1 cellular context compared by ENCODE assay signal in the genomic region with DNA sequence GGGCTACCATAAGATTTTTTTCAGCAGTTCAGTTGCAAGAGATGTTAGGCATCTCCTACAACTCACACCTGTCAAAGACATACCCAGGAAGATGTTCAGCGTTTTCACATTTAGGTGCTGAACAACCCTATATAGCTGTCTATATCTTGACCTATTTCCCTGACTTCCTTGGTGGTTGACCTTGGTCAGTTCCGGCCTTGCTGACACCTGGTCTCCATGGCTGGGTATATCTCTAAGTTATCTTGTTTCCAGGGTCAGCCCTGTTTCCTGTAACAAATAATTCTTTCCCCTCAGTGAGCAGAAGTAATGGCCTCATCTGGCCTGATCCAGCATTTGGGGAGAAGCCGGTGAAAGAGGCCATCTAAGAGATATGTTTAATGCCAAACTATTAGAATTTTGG.
TF ChIP-seq lines count a peak whose summit lies in the region.

No MANE protein-coding gene starts in this region.

TF ChIP-seq in K562, 482 proteins besides CTCF, POLR2A, EP300 and RAD21:
- TF ChIP-seq ESRRB (CRISPR knock-in tag; IDR thresholded peaks at IDR 0.05; ENCODE audit: borderline replicate concordance) (no peak), BRF1 (IDR thresholded peaks at IDR 0.05; ENCODE audit: borderline replicate concordance, extremely low read depth, insufficient read length) (no peak), ZNF444 (CRISPR knock-in tag; IDR thresholded peaks at IDR 0.05) (no peak), ZNF146 (CRISPR knock-in tag; IDR thresholded peaks at IDR 0.05; ENCODE audit: unreplicated experiment) (no peak), HBP1 (CRISPR knock-in tag; IDR thresholded peaks at IDR 0.05) (no peak), OTX1 (CRISPR knock-in tag; IDR thresholded peaks at IDR 0.05) (no peak), ETV6 (IDR thresholded peaks at IDR 0.05; ENCODE audit: borderline replicate concordance in 1 of 2, low read depth in 2 of 2, low read length in 1 of 2) (0 out of 4 replicates have a peak, but pooled peaks of 1 of the 2 experiments have one; percentile 18), ETV6 (CRISPR knock-in tag; IDR thresholded peaks at IDR 0.05; ENCODE audit: borderline replicate concordance) (no peak), CAMTA2 (CRISPR knock-in tag; conservative IDR thresholded peaks at IDR 0.05) (no peak), SPI1 (IDR thresholded peaks at IDR 0.05; ENCODE audit: borderline replicate concordance, low read depth, low read length) (no peak), ETV1 (tag; conservative IDR thresholded peaks at IDR 0.05; ENCODE audit: low read depth) (peak; percentile 63; the same call in 1 of the 2 replicates), E2F4 (CRISPR knock-in tag; IDR thresholded peaks at IDR 0.05; ENCODE audit: low read depth) (no peak), ESRRA (IDR thresholded peaks at IDR 0.05; ENCODE audit: borderline replicate concordance, low read depth) (peak; percentile 43; the same call in 1 of the 2 replicates), MBD2 (IDR thresholded peaks at IDR 0.05; ENCODE audit: borderline replicate concordance, low read depth) (no peak), NCOA2 (IDR thresholded peaks at IDR 0.05; ENCODE audit: partially characterized antibody in 2 of 2) (no peak), MNT (conservative IDR thresholded peaks at IDR 0.05) (0 out of 4 replicates have a peak, but pooled peaks of 1 of the 2 experiments have one; percentile 8), NFXL1 (CRISPR knock-in tag; IDR thresholded peaks at IDR 0.05) (no peak), ZNF140 (CRISPR knock-in tag; IDR thresholded peaks at IDR 0.05) (no peak), KDM1A (IDR thresholded peaks at IDR 0.05) (no peak)
- TF ChIP-seq, protein P1, sequence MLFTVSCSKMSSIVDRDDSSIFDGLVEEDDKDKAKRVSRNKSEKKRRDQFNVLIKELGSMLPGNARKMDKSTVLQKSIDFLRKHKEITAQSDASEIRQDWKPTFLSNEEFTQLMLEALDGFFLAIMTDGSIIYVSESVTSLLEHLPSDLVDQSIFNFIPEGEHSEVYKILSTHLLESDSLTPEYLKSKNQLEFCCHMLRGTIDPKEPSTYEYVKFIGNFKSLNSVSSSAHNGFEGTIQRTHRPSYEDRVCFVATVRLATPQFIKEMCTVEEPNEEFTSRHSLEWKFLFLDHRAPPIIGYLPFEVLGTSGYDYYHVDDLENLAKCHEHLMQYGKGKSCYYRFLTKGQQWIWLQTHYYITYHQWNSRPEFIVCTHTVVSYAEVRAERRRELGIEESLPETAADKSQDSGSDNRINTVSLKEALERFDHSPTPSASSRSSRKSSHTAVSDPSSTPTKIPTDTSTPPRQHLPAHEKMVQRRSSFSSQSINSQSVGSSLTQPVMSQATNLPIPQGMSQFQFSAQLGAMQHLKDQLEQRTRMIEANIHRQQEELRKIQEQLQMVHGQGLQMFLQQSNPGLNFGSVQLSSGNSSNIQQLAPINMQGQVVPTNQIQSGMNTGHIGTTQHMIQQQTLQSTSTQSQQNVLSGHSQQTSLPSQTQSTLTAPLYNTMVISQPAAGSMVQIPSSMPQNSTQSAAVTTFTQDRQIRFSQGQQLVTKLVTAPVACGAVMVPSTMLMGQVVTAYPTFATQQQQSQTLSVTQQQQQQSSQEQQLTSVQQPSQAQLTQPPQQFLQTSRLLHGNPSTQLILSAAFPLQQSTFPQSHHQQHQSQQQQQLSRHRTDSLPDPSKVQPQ (CRISPR knock-in tag; IDR thresholded peaks at IDR 0.05; ENCODE audit: borderline replicate concordance): no peak
